Comparison of ENCODE assay signal across 15 cellular contexts in genomic region chr19:27906081-27906480, GRCh38.
"Had no signal": no experiment of that assay in that cellular context is flagged by ENCODE, and none has a peak within 500 bp of the region (broad histone marks: within the 10 kb centered on the region; RNA-seq: fewer than 3 reads in every experiment).

No MANE protein-coding gene starts in this region.

- H3K4me1 ChIP-seq: lower lobe of right lung, pancreas had no signal

- DNase-seq: activated CD4-positive, alpha-beta T cell treated with anti-CD3 and anti-CD28 coated beads, Interleukin-2, amount 10 ng/mL, durations not matched to agents 7 days and 5 days; activated CD8-positive, alpha-beta memory T cell treated with anti-CD3 and anti-CD28 coated beads for 24 hours; activated naive CD4-positive, alpha-beta T cell treated with Interleukin-2 at 50 U/mL for 16 hours; immature natural killer cell; left cardiac atrium; lower lobe of right lung; pancreas; SK-N-SH; stimulated activated CD4-positive, alpha-beta T cell treated with anti-CD3 and anti-CD28 coated beads, Interleukin-15, amount 100 ng/mL, for 24 hours; stimulated activated CD4-positive, alpha-beta T cell treated with anti-CD3 and anti-CD28 coated beads, Interleukin-4, amount 100 ng/mL, for 24 hours; stimulated activated naive CD4-positive, alpha-beta T cell; T-cell; T-helper 9 cell had no signal

- ATAC-seq: esophagus mucosa, left cardiac atrium, lower lobe of right lung, pancreas, T-cell had no signal

- H3K36me3 ChIP-seq: lower lobe of right lung, pancreas had no signal

- H3K27me3 ChIP-seq: pancreas had no signal

- FAIRE-seq: endometrium, pancreas had no signal

- H3K4me3 ChIP-seq: lower lobe of right lung, pancreas had no signal

- H3K9me3 ChIP-seq: lower lobe of right lung, pancreas, SK-N-SH had no signal
